In the genomic region with DNA sequence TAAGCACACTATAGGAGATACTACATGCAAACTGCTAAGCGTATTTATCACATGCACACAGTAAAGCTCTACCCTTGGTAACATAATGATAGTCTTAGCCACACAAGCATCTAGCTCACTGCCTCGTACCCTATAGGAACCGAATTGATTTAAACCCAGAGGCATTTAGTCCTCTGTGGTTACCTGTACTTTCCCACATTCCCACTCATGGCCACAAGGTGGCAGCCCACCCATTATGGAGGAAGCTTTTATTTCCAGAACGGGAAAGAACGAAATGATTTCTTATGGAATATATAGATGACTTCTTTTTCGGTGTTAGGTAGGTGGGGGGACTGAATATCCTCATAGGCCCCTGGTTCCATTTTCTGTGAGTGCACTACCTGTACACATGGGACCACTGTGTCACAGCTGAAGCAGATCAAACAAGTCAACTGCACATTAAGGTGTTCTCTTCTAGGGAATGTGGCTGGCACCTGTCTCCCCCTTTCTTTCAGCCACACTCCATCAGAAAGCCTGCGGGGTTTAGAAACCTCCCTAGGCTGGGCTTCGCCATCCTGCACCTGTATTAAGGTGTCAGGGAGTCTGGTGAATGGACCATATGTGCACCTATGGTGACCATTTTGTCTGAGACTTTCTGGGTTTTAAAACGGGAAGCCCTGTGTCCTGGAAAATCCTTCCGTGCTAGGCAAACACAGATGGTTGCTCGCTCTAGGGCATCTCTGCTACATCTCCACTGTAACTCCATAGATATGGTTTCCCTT, we compare ENCODE assay signal across 8 cellular contexts.
DNase-seq lines count a peak whose midpoint lies in the region; ATAC-seq, FAIRE-seq and TF ChIP-seq lines count a peak whose summit lies in the region.

No MANE protein-coding gene starts in this region.

- peak; percentile 82 for TF ChIP-seq RAD21 in IMR-90 (IDR thresholded peaks at IDR 0.05; ENCODE audit: low read length)

- H4K8ac ChIP-seq in IMR-90 (ENCODE audit: low read depth in 2 of 2, low read length in 2 of 2) = no peak overlapping the region

- H2BK15ac ChIP-seq in IMR-90 (ENCODE audit: low read depth, low read length) = no peak overlapping the region

- no peak overlapping the region for H3K4me3 ChIP-seq in IMR-90 (ENCODE audit: insufficient read depth, low read depth, low read length)
- no peak overlapping the region for H3K4me3 ChIP-seq in RWPE2 (ENCODE audit: severe bottlenecking)
- no peak overlapping the region for H3K4me3 ChIP-seq in cardiac muscle cell

- H2AFZ ChIP-seq in IMR-90 (replicated peaks; ENCODE audit: low read length, poor library complexity) = no peak overlapping the region

- no peak overlapping the region for H4K5ac ChIP-seq in IMR-90 (ENCODE audit: low read depth, low read length)

- no peaks in the 10 kb centered on the region for H3K9me1 ChIP-seq in IMR-90 (ENCODE audit: insufficient read depth, low read length)

- peaks cover 3% of the 10 kb centered on the region for H3K27me3 ChIP-seq in IMR-90 (ENCODE audit: control insufficient read depth, insufficient read depth, low read length)
- no peaks in the 10 kb centered on the region for H3K27me3 ChIP-seq in RWPE2 (ENCODE audit: insufficient read depth, poor library complexity, severe bottlenecking)
- H3K27me3 ChIP-seq in cardiac muscle cell = no peaks in the 10 kb centered on the region

- H3K9me3 ChIP-seq in IMR-90 (ENCODE audit: control insufficient read depth, insufficient read depth, low read length) (no peaks in the 10 kb centered on the region), RWPE2 (ENCODE audit: severe bottlenecking) (no peaks in the 10 kb centered on the region), cardiac muscle cell (ENCODE audit: low read depth) (no peaks in the 10 kb centered on the region)

- FAIRE-seq in GM19239 (lab: Jason Lieb, UNC) = peak; percentile 92

- no peaks in the 10 kb centered on the region for H3K4me1 ChIP-seq in IMR-90 (ENCODE audit: control insufficient read depth, insufficient read depth, low read length)
- no peaks in the 10 kb centered on the region for H3K4me1 ChIP-seq in RWPE2 (ENCODE audit: insufficient read depth, poor library complexity, severe bottlenecking)
- H3K4me1 ChIP-seq in cardiac muscle cell (ENCODE audit: low read depth) = peaks cover 13% of the 10 kb centered on the region

- intact Hi-C loops in IMR-90 (cut with micrococcal nuclease) = loop anchor here (1.0 to 10.0 kb wide), 8 partner anchors 283 to 1087 kb away; no protein-coding TSS in a partner anchor

- no peaks in the 10 kb centered on the region for H3K79me1 ChIP-seq in IMR-90 (ENCODE audit: low read depth in 1 of 2, low read length in 2 of 2)

- H3K56ac ChIP-seq in IMR-90 (ENCODE audit: extremely low read depth, insufficient read depth, low read length) = no peak overlapping the region

- H4K20me1 ChIP-seq in IMR-90 (ENCODE audit: insufficient read depth, low read length) = no peaks in the 10 kb centered on the region

- POLR2A ChIA-PET in IMR-90 (lab: Charles Lee; ENCODE audit: unreplicated experiment) = no interaction called here

- TF ChIP-seq CTCF in IMR-90 (conservative IDR thresholded peaks at IDR 0.05; ENCODE audit: low read depth, low read length) (peak; percentile 82), RWPE2 (IDR thresholded peaks at IDR 0.05; ENCODE audit: poor library complexity, severe bottlenecking) (peak; percentile 99), cardiac muscle cell (IDR thresholded peaks at IDR 0.05; ENCODE audit: low read depth, low read length) (peak; percentile 83)

- H2BK120ac ChIP-seq in IMR-90 (ENCODE audit: low read depth, low read length) = no peak overlapping the region

- no TSS peak for BruUV-seq in IMR-90 (replicated peaks; lab: Mats Ljungman, UMichigan)

- DNase-seq in C1 segment of cervical spinal cord (lab: John Stamatoyannopoulos, UW) (peak in 8 of 14 donors; percentile 15 to 79 (median 40)), GM19239 (ENCODE audit: insufficient read length, low spot score) (peak; percentile 28), IMR-90 (peak; percentile 58), RWPE2 (ENCODE audit: low spot score) (no peak), cardiac muscle cell (ENCODE audit: low read depth in 1 of 2, low spot score in 1 of 2) (peak; percentile 78), pulmonary artery endothelial cell (ENCODE audit: low read depth, low spot score) (peak; percentile 11)
- peak; percentile 46 for DNase-seq in activated naive CD4-positive, alpha-beta T cell treated with anti-CD3 and anti-CD28 coated beads, Interleukin-2, amount 50 U/mL, for 16 hours

- no peak overlapping the region for H3K4ac ChIP-seq in IMR-90 (ENCODE audit: low read depth, low read length)

- H3K23ac ChIP-seq in IMR-90 (ENCODE audit: low read depth, low read length) = no peak overlapping the region

- ATAC-seq in IMR-90 (ENCODE audit: low read depth) (peak; percentile 83), RWPE2 (ENCODE audit: low read depth) (peak; percentile 69), GM21515 (IDR thresholded peaks at IDR 0.05; ENCODE audit: unreplicated experiment) (no peak)

- TF ChIP-seq POLR2A in IMR-90 (IDR thresholded peaks at IDR 0.05; ENCODE audit: low read depth, low read length) = no peak

- H2AK5ac ChIP-seq in IMR-90 (ENCODE audit: low read depth, low read length) = no peak overlapping the region

- WGBS in IMR-90 (ENCODE audit: extremely low coverage in 2 of 2, insufficient read length in 1 of 2), 2 experiments = 60% methylated on average over 1 of the region's 11 CpGs; no CpG with 5 or more reads in 1 of the 2 experiments

- H3K27ac ChIP-seq in IMR-90 (ENCODE audit: insufficient read depth, low read length) = no peak overlapping the region
- H3K27ac ChIP-seq in RWPE2 (ENCODE audit: poor library complexity, severe bottlenecking) = no peak overlapping the region
- H3K27ac ChIP-seq in cardiac muscle cell = no peak overlapping the region

- H3K14ac ChIP-seq in IMR-90 (replicated peaks; ENCODE audit: low read depth, low read length) = no peak overlapping the region

- CTCF ChIA-PET in IMR-90 (lab: Yijun Ruan, JAX) = interaction anchor here (0.6 to 1.6 kb wide), 10 partner anchors 9 to 673 kb away, joined by 3 to 10 read pairs (median 4); partner anchors contain the start of genes SLIT3 and SPDL1

- in situ Hi-C loops in IMR-90 (cut with MboI; ENCODE audit: low sequenced_read_pairs) = loop anchor here (5.0 kb wide), 1 partner anchor 595 kb away; the partner anchor contains the start of gene SPDL1

- no peak overlapping the region for H3K4me2 ChIP-seq in IMR-90 (ENCODE audit: low read depth, low read length)

- no peak overlapping the region for H4K91ac ChIP-seq in IMR-90 (ENCODE audit: insufficient read depth, low read depth, low read length)

- no peak overlapping the region for H2BK20ac ChIP-seq in IMR-90 (ENCODE audit: low read depth, low read length)

- no peak overlapping the region for H3K18ac ChIP-seq in IMR-90 (ENCODE audit: low read depth, low read length)

- dilution Hi-C loops in IMR-90 (cut with HindIII; ENCODE audit: low sequenced_read_pairs, unreplicated experiment) = no loop called here

- H2BK5ac ChIP-seq in IMR-90 (ENCODE audit: low read depth, low read length, poor library complexity, severe bottlenecking) = no peak overlapping the region

- H3K36me3 ChIP-seq in IMR-90 (ENCODE audit: control insufficient read depth, insufficient read depth, low read length) (no peaks in the 10 kb centered on the region), RWPE2 (ENCODE audit: low read depth) (no peaks in the 10 kb centered on the region), cardiac muscle cell (no peaks in the 10 kb centered on the region)

- no peak overlapping the region for H3K9ac ChIP-seq in IMR-90 (ENCODE audit: low read depth, low read length)

- no peak overlapping the region for H2AK9ac ChIP-seq in IMR-90 (replicated peaks; ENCODE audit: low read depth, low read length, poor library complexity)

TF ChIP-seq in IMR-90, 13 proteins besides CTCF, POLR2A, EP300 and RAD21:
- TF ChIP-seq FOS (IDR thresholded peaks at IDR 0.05; ENCODE audit: low read depth, low read length) = no peak
- TF ChIP-seq MAZ (IDR thresholded peaks at IDR 0.05; ENCODE audit: borderline replicate concordance, low read depth, low read length) = no peak
- TF ChIP-seq SMC3 (IDR thresholded peaks at IDR 0.05; ENCODE audit: low read depth, low read length) = peak; percentile 80
TF ChIP-seq in IMR-90: peak in this region for 1.
